Comparison of ENCODE assay signal across 1 cellular context in the genomic region with DNA sequence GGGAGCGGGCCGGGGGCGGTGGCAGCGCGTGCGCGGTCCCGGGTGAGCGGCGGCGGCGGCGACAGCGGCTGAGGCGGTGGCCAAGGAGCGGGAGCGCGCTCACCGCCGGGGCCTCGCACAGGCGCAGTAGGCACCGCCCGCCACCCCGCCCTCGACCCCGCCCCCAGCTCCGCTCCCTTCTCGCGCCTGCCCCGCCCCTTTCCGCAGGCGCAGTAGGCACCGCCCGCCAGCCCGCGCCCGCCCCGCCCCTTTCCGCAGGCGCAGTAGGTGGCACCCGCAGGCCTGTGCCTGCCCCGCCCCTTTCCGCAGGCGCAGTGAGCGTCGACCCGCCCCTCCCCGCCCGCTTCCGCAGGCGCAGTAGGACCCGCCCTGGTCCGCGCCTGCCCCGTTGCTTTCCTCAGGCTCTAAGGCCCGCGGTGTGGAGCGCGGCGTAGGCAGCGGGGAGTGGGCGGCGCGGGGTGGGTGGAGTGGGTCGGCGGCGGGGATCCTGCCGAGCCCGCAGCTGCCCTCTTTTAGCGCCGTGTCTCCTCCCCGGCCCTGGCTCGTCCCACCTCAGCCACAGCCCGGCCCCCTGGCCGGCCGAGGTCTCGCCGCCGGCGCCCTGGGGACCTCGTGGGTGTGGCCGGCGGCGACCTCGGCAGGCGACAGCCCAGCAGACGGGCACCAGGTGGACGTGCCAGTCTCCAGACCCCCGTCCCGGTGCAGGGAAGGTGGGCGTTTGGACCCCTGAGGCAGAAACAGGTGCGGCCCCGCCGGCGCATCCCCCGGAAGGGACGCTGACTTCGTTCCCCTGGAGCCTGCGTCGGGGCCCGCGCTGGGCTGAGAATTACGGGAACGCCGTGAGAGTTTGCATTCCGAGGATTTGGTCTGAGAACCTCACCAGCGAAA.
A peak's percentile ranks its signal among the peaks of the same experiment; 100 is the strongest.
TF ChIP-seq lines count a peak whose summit lies in the region.

A gene with protein sequence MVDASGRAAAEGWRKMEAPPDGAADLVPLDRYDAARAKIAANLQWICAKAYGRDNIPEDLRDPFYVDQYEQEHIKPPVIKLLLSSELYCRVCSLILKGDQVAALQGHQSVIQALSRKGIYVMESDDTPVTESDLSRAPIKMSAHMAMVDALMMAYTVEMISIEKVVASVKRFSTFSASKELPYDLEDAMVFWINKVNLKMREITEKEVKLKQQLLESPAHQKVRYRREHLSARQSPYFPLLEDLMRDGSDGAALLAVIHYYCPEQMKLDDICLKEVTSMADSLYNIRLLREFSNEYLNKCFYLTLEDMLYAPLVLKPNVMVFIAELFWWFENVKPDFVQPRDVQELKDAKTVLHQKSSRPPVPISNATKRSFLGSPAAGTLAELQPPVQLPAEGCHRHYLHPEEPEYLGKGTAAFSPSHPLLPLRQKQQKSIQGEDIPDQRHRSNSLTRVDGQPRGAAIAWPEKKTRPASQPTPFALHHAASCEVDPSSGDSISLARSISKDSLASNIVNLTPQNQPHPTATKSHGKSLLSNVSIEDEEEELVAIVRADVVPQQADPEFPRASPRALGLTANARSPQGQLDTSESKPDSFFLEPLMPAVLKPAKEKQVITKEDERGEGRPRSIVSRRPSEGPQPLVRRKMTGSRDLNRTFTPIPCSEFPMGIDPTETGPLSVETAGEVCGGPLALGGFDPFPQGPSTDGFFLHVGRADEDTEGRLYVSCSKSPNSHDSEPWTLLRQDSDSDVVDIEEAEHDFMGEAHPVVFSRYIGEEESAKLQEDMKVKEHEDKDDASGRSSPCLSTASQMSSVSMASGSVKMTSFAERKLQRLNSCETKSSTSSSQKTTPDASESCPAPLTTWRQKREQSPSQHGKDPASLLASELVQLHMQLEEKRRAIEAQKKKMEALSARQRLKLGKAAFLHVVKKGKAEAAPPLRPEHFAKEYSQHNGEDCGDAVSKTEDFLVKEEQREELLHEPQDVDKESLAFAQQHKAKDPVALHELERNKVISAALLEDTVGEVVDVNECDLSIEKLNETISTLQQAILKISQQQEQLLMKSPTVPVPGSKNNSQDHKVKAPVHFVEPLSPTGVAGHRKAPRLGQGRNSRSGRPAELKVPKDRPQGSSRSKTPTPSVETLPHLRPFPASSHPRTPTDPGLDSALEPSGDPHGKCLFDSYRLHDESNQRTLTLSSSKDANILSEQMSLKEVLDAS (N-terminal part only) (minus strand): TSS at position 101 of the 888 bp plus-strand sequence. CDS start 387 bp downstream, outside the sequence.

TF ChIP-seq in HepG2, 621 proteins besides CTCF, POLR2A, EP300 and RAD21 (continued from another document and continues in another):
- TF ChIP-seq, protein P1, sequence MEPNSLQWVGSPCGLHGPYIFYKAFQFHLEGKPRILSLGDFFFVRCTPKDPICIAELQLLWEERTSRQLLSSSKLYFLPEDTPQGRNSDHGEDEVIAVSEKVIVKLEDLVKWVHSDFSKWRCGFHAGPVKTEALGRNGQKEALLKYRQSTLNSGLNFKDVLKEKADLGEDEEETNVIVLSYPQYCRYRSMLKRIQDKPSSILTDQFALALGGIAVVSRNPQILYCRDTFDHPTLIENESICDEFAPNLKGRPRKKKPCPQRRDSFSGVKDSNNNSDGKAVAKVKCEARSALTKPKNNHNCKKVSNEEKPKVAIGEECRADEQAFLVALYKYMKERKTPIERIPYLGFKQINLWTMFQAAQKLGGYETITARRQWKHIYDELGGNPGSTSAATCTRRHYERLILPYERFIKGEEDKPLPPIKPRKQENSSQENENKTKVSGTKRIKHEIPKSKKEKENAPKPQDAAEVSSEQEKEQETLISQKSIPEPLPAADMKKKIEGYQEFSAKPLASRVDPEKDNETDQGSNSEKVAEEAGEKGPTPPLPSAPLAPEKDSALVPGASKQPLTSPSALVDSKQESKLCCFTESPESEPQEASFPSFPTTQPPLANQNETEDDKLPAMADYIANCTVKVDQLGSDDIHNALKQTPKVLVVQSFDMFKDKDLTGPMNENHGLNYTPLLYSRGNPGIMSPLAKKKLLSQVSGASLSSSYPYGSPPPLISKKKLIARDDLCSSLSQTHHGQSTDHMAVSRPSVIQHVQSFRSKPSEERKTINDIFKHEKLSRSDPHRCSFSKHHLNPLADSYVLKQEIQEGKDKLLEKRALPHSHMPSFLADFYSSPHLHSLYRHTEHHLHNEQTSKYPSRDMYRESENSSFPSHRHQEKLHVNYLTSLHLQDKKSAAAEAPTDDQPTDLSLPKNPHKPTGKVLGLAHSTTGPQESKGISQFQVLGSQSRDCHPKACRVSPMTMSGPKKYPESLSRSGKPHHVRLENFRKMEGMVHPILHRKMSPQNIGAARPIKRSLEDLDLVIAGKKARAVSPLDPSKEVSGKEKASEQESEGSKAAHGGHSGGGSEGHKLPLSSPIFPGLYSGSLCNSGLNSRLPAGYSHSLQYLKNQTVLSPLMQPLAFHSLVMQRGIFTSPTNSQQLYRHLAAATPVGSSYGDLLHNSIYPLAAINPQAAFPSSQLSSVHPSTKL (CRISPR knock-in tag; IDR thresholded peaks at IDR 0.05) = no peak
- TF ChIP-seq ZMYM2 (CRISPR knock-in tag; IDR thresholded peaks at IDR 0.05) (no peak), SOX13 (IDR thresholded peaks at IDR 0.05) (no peak), SOX13 (CRISPR knock-in tag; conservative IDR thresholded peaks at IDR 0.05 in 1 of 2, IDR thresholded peaks at IDR 0.05 in 1 of 2) (no peak), NBN (conservative IDR thresholded peaks at IDR 0.05) (no peak), ZSCAN20 (CRISPR knock-in tag; IDR thresholded peaks at IDR 0.05; ENCODE audit: borderline replicate concordance) (0 out of 2 replicates have a peak, but pooled peaks have one; percentile 42), THYN1 (CRISPR knock-in tag; IDR thresholded peaks at IDR 0.05; ENCODE audit: borderline replicate concordance, low read depth) (no peak), ZNF567 (CRISPR knock-in tag; IDR thresholded peaks at IDR 0.05; ENCODE audit: borderline replicate concordance) (no peak; the same call in 1 of the 2 replicates), NFATC3 (CRISPR knock-in tag; IDR thresholded peaks at IDR 0.05) (no peak), HCFC1 (IDR thresholded peaks at IDR 0.05; ENCODE audit: low read depth, low read length) (peak; percentile 33; the same call in 1 of the 2 replicates), ZNF256 (CRISPR knock-in tag; conservative IDR thresholded peaks at IDR 0.05) (no peak), HNRNPLL (IDR thresholded peaks at IDR 0.05; ENCODE audit: low read depth, low read length, poor library complexity, severe bottlenecking) (peak; percentile 77), ZNF564 (CRISPR knock-in tag; IDR thresholded peaks at IDR 0.05) (no peak), RBFOX2 (IDR thresholded peaks at IDR 0.05; ENCODE audit: low read depth, low read length) (peak; percentile 72), ONECUT2 (CRISPR knock-in tag; IDR thresholded peaks at IDR 0.05) (no peak), ZNF44 (CRISPR knock-in tag; IDR thresholded peaks at IDR 0.05) (no peak), REXO4 (CRISPR knock-in tag; IDR thresholded peaks at IDR 0.05; ENCODE audit: borderline replicate concordance) (0 out of 2 replicates have a peak, but pooled peaks have one; percentile 38), ZNF746 (CRISPR knock-in tag; IDR thresholded peaks at IDR 0.05) (no peak)
- TF ChIP-seq, protein P2, sequence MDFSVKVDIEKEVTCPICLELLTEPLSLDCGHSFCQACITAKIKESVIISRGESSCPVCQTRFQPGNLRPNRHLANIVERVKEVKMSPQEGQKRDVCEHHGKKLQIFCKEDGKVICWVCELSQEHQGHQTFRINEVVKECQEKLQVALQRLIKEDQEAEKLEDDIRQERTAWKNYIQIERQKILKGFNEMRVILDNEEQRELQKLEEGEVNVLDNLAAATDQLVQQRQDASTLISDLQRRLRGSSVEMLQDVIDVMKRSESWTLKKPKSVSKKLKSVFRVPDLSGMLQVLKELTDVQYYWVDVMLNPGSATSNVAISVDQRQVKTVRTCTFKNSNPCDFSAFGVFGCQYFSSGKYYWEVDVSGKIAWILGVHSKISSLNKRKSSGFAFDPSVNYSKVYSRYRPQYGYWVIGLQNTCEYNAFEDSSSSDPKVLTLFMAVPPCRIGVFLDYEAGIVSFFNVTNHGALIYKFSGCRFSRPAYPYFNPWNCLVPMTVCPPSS (IDR thresholded peaks at IDR 0.05) = no peak
- TF ChIP-seq, protein P3, sequence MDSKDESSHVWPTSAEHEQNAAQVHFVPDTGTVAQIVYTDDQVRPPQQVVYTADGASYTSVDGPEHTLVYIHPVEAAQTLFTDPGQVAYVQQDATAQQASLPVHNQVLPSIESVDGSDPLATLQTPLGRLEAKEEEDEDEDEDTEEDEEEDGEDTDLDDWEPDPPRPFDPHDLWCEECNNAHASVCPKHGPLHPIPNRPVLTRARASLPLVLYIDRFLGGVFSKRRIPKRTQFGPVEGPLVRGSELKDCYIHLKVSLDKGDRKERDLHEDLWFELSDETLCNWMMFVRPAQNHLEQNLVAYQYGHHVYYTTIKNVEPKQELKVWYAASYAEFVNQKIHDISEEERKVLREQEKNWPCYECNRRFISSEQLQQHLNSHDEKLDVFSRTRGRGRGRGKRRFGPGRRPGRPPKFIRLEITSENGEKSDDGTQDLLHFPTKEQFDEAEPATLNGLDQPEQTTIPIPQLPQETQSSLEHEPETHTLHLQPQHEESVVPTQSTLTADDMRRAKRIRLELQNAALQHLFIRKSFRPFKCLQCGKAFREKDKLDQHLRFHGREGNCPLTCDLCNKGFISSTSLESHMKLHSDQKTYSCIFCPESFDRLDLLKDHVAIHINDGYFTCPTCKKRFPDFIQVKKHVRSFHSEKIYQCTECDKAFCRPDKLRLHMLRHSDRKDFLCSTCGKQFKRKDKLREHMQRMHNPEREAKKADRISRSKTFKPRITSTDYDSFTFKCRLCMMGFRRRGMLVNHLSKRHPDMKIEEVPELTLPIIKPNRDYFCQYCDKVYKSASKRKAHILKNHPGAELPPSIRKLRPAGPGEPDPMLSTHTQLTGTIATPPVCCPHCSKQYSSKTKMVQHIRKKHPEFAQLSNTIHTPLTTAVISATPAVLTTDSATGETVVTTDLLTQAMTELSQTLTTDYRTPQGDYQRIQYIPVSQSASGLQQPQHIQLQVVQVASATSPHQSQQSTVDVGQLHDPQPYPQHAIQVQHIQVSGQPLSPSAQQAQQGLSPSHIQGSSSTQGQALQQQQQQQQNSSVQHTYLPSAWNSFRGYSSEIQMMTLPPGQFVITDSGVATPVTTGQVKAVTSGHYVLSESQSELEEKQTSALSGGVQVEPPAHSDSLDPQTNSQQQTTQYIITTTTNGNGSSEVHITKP (CRISPR knock-in tag; IDR thresholded peaks at IDR 0.05; ENCODE audit: low read depth) = no peak
- TF ChIP-seq, protein P4, sequence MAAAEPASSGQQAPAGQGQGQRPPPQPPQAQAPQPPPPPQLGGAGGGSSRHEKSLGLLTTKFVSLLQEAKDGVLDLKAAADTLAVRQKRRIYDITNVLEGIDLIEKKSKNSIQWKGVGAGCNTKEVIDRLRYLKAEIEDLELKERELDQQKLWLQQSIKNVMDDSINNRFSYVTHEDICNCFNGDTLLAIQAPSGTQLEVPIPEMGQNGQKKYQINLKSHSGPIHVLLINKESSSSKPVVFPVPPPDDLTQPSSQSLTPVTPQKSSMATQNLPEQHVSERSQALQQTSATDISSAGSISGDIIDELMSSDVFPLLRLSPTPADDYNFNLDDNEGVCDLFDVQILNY (CRISPR knock-in tag; conservative IDR thresholded peaks at IDR 0.05) = no peak
- TF ChIP-seq, protein P5, sequence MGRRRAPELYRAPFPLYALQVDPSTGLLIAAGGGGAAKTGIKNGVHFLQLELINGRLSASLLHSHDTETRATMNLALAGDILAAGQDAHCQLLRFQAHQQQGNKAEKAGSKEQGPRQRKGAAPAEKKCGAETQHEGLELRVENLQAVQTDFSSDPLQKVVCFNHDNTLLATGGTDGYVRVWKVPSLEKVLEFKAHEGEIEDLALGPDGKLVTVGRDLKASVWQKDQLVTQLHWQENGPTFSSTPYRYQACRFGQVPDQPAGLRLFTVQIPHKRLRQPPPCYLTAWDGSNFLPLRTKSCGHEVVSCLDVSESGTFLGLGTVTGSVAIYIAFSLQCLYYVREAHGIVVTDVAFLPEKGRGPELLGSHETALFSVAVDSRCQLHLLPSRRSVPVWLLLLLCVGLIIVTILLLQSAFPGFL (CRISPR knock-in tag; IDR thresholded peaks at IDR 0.05) = 0 out of 2 replicates have a peak, but pooled peaks have one; percentile 34
- TF ChIP-seq, protein P6, sequence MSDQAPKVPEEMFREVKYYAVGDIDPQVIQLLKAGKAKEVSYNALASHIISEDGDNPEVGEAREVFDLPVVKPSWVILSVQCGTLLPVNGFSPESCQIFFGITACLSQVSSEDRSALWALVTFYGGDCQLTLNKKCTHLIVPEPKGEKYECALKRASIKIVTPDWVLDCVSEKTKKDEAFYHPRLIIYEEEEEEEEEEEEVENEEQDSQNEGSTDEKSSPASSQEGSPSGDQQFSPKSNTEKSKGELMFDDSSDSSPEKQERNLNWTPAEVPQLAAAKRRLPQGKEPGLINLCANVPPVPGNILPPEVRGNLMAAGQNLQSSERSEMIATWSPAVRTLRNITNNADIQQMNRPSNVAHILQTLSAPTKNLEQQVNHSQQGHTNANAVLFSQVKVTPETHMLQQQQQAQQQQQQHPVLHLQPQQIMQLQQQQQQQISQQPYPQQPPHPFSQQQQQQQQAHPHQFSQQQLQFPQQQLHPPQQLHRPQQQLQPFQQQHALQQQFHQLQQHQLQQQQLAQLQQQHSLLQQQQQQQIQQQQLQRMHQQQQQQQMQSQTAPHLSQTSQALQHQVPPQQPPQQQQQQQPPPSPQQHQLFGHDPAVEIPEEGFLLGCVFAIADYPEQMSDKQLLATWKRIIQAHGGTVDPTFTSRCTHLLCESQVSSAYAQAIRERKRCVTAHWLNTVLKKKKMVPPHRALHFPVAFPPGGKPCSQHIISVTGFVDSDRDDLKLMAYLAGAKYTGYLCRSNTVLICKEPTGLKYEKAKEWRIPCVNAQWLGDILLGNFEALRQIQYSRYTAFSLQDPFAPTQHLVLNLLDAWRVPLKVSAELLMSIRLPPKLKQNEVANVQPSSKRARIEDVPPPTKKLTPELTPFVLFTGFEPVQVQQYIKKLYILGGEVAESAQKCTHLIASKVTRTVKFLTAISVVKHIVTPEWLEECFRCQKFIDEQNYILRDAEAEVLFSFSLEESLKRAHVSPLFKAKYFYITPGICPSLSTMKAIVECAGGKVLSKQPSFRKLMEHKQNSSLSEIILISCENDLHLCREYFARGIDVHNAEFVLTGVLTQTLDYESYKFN (CRISPR knock-in tag; conservative IDR thresholded peaks at IDR 0.05) = 0 out of 2 replicates have a peak, but pooled peaks have one; percentile 16
- TF ChIP-seq, protein P7, sequence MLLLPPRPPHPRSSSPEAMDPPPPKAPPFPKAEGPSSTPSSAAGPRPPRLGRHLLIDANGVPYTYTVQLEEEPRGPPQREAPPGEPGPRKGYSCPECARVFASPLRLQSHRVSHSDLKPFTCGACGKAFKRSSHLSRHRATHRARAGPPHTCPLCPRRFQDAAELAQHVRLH (CRISPR knock-in tag; IDR thresholded peaks at IDR 0.05; ENCODE audit: borderline replicate concordance, low read depth) = peak; percentile 40; the same call in 1 of the 2 replicates
